In the genomic region with DNA sequence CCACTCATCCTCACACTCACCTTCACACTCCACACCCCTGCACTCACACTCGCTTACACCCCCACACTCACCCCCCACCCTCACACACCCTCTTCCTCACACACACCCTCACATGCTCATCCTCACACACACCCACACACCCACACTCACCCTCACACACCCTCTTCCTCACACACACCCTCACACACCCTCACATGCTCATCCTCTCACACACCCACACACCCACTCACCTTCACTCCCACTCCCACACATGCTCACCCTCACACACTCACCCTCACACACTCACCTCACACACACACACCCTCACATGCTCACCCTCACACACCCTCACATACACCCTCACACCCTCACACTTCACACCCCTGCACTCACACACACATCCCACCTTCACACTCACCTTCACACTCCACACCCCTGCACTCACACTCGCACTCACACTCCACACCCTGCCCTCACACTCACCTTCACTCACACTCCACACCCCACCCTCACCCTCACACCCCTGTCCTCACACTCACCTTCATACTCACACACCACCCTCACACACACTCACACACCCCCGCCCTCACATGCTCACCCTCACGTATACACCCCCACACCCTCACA, we compare ENCODE assay signal across 2 cellular contexts.
TF ChIP-seq lines count a peak whose summit lies in the region.

No MANE protein-coding gene starts in this region.

TF ChIP-seq in GM12891, 5 proteins besides CTCF, POLR2A, EP300 and RAD21:
- TF ChIP-seq POU2F2 (IDR thresholded peaks at IDR 0.05; ENCODE audit: low read depth, low read length) (no peak), SPI1 (IDR thresholded peaks at IDR 0.05; ENCODE audit: low read depth, low read length) (no peak), POLR2AphosphoS5 (IDR thresholded peaks at IDR 0.05; ENCODE audit: low read depth, low read length) (no peak), TAF1 (IDR thresholded peaks at IDR 0.05; ENCODE audit: low read depth, low read length) (no peak), PAX5 (IDR thresholded peaks at IDR 0.05; ENCODE audit: insufficient read depth, low read length, severe bottlenecking) (no peak)
TF ChIP-seq in GM12891: peak in this region for 0.

TF ChIP-seq in GM12878, 131 proteins besides CTCF, POLR2A, EP300 and RAD21:
- TF ChIP-seq KDM1A (IDR thresholded peaks at IDR 0.05; ENCODE audit: borderline replicate concordance) = no peak
- TF ChIP-seq, protein P1, sequence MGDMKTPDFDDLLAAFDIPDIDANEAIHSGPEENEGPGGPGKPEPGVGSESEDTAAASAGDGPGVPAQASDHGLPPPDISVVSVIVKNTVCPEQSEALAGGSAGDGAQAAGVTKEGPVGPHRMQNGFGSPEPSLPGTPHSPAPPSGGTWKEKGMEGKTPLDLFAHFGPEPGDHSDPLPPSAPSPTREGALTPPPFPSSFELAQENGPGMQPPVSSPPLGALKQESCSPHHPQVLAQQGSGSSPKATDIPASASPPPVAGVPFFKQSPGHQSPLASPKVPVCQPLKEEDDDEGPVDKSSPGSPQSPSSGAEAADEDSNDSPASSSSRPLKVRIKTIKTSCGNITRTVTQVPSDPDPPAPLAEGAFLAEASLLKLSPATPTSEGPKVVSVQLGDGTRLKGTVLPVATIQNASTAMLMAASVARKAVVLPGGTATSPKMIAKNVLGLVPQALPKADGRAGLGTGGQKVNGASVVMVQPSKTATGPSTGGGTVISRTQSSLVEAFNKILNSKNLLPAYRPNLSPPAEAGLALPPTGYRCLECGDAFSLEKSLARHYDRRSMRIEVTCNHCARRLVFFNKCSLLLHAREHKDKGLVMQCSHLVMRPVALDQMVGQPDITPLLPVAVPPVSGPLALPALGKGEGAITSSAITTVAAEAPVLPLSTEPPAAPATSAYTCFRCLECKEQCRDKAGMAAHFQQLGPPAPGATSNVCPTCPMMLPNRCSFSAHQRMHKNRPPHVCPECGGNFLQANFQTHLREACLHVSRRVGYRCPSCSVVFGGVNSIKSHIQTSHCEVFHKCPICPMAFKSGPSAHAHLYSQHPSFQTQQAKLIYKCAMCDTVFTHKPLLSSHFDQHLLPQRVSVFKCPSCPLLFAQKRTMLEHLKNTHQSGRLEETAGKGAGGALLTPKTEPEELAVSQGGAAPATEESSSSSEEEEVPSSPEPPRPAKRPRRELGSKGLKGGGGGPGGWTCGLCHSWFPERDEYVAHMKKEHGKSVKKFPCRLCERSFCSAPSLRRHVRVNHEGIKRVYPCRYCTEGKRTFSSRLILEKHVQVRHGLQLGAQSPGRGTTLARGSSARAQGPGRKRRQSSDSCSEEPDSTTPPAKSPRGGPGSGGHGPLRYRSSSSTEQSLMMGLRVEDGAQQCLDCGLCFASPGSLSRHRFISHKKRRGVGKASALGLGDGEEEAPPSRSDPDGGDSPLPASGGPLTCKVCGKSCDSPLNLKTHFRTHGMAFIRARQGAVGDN (IDR thresholded peaks at IDR 0.05) = no peak
- no peak for TF ChIP-seq RCOR1 (conservative IDR thresholded peaks at IDR 0.05; ENCODE audit: low read depth, low read length)
- TF ChIP-seq, protein P2, sequence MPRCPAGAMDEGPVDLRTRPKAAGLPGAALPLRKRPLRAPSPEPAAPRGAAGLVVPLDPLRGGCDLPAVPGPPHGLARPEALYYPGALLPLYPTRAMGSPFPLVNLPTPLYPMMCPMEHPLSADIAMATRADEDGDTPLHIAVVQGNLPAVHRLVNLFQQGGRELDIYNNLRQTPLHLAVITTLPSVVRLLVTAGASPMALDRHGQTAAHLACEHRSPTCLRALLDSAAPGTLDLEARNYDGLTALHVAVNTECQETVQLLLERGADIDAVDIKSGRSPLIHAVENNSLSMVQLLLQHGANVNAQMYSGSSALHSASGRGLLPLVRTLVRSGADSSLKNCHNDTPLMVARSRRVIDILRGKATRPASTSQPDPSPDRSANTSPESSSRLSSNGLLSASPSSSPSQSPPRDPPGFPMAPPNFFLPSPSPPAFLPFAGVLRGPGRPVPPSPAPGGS (IDR thresholded peaks at IDR 0.05; ENCODE audit: borderline replicate concordance, insufficient read depth, low read depth, low read length, poor library complexity, severe bottlenecking) = peak; percentile 7
- no peak for TF ChIP-seq ZNF217 (IDR thresholded peaks at IDR 0.05)
- TF ChIP-seq GABPA (IDR thresholded peaks at IDR 0.05; ENCODE audit: low read depth) = no peak
- TF ChIP-seq NRF1 (conservative IDR thresholded peaks at IDR 0.05; ENCODE audit: low read depth, low read length) = no peak
- TF ChIP-seq, protein P3, sequence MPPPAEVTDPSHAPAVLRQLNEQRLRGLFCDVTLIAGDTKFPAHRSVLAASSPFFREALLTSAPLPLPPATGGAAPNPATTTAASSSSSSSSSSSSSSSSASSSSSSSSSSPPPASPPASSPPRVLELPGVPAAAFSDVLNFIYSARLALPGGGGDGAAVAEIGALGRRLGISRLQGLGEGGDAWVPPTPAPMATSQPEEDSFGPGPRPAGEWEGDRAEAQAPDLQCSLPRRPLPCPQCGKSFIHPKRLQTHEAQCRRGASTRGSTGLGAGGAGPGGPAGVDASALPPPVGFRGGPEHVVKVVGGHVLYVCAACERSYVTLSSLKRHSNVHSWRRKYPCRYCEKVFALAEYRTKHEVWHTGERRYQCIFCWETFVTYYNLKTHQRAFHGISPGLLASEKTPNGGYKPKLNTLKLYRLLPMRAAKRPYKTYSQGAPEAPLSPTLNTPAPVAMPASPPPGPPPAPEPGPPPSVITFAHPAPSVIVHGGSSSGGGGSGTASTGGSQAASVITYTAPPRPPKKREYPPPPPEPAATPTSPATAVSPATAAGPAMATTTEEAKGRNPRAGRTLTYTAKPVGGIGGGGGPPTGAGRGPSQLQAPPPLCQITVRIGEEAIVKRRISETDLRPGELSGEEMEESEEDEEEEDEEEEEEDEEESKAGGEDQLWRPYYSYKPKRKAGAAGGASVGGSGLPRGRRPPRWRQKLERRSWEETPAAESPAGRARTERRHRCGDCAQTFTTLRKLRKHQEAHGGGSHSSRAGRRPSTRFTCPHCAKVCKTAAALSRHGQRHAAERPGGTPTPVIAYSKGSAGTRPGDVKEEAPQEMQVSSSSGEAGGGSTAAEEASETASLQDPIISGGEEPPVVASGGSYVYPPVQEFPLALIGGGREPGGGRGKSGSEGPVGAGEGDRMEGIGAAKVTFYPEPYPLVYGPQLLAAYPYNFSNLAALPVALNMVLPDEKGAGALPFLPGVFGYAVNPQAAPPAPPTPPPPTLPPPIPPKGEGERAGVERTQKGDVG (CRISPR knock-in tag; IDR thresholded peaks at IDR 0.05) = no peak
- TF ChIP-seq HDAC2 (IDR thresholded peaks at IDR 0.05) = no peak
